Comparison of ENCODE assay signal across 8 cellular contexts in genomic region chr17:74744714-74745547, GRCh38. TPM values are rescaled to one million over a fixed set of nuclear protein-coding genes. Genes with fewer than 3 reads are reported as not detected.
A peak's percentile ranks its signal among the peaks of the same experiment; 100 is the strongest.
DNase-seq lines count a peak whose midpoint lies in the region; ATAC-seq, FAIRE-seq and TF ChIP-seq lines count a peak whose summit lies in the region.

No MANE protein-coding gene starts in this region.

- peak; percentile 89 for TF ChIP-seq CTCF in activated B cell treated with CpG ODN at 0.5 μM for 24 hours (IDR thresholded peaks at IDR 0.05)
- peak; percentile 100 for TF ChIP-seq CTCF in cardiac fibroblast (IDR thresholded peaks at IDR 0.05; ENCODE audit: low read depth, low read length)
- TF ChIP-seq CTCF in kidney (IDR thresholded peaks at IDR 0.05; ENCODE audit: borderline replicate concordance, extremely low read depth, insufficient read depth), result peak; percentile 100

- H3K4me3 Mint-ChIP-seq in activated B cell treated with CpG ODN at 0.5 μM for 24 hours, result peak overlapping the region; percentile 50

- CTCF ChIA-PET in activated B cell treated with CpG ODN at 0.5 μM for 24 hours (lab: Charles Lee), result interaction anchor here (0.7 to 4.4 kb wide), 19 partner anchors 8 to 214 kb away, joined by 3 to 53 read pairs (median 9); partner anchors contain the start of genes GRIN2C and RAB37

- peak overlapping the region; percentile 29 to 57 for H3K27ac ChIP-seq in kidney (ENCODE audit: low read depth in 2 of 2, low read length in 2 of 2)

- H3K9me3 Mint-ChIP-seq in activated B cell treated with CpG ODN at 0.5 μM for 24 hours, result no peaks in the 10 kb centered on the region

- H3K36me3 Mint-ChIP-seq in activated B cell treated with CpG ODN at 0.5 μM for 24 hours (ENCODE audit: low read depth), result no peaks in the 10 kb centered on the region

- peaks cover 65% of the 10 kb centered on the region for H3K4me1 Mint-ChIP-seq in activated B cell treated with CpG ODN at 0.5 μM for 24 hours

- FAIRE-seq in kidney (lab: Jason Lieb, UNC), result no peak

- peaks cover 3 to 31% of the 10 kb centered on the region in 2 donors for H3K4me1 ChIP-seq in kidney (ENCODE audit: control insufficient read depth in 1 of 2, insufficient read depth in 1 of 2, low read depth in 1 of 2, low read length in 2 of 2)

- no peaks in the 10 kb centered on the region for H3K36me3 ChIP-seq in kidney (ENCODE audit: control insufficient read depth in 1 of 2, insufficient read depth in 2 of 2, low read length in 2 of 2)

- no peak overlapping the region for H3K9ac ChIP-seq in kidney (ENCODE audit: low read length in 2 of 2)

- intact Hi-C loops in activated B cell treated with CpG ODN at 0.5 μM for 24 hours (cut with micrococcal nuclease) (loop anchor here (1.0 to 2.0 kb wide), 5 partner anchors 14 to 213 kb away; no protein-coding TSS in a partner anchor), kidney (cut with DNase I) (loop anchor here (10.0 kb wide), 1 partner anchor 120 kb away; no protein-coding TSS in a partner anchor)

- no peaks in the 10 kb centered on the region for H3K9me3 ChIP-seq in kidney (ENCODE audit: control insufficient read depth in 1 of 2, low read length in 2 of 2)

- POLR2A ChIA-PET in activated B cell treated with CpG ODN at 0.5 μM for 24 hours (lab: Charles Lee), result interaction anchor here (1.2 to 6.7 kb wide), 5 partner anchors 8 to 26 kb away, joined by 3 to 76 read pairs (median 5); partner anchors contain the start of gene RAB37

- ATAC-seq in activated B cell treated with CpG ODN at 0.5 μM for 24 hours (ENCODE audit: low read depth) (peak; percentile 15), GM21423 (IDR thresholded peaks at IDR 0.05; ENCODE audit: unreplicated experiment) (no peak)

- H3K4me3 ChIP-seq in cardiac fibroblast (replicated peaks in 1 of 2; ENCODE audit: low read depth in 2 of 2, low read length in 2 of 2) (peak overlapping the region in 1 of 2 donors; percentile 19), kidney (ENCODE audit: low read length in 2 of 2) (peak overlapping the region; percentile 33 to 43)

- no peaks in the 10 kb centered on the region for H3K27me3 Mint-ChIP-seq in activated B cell treated with CpG ODN at 0.5 μM for 24 hours

- peak overlapping the region; percentile 65 for H3K27ac Mint-ChIP-seq in activated B cell treated with CpG ODN at 0.5 μM for 24 hours

- DNase-seq in DMS79 treated with DMSO at 0.1 percent for 48 hours (lab: John Stamatoyannopoulos, UW), result peak; percentile 6
- DNase-seq in DMS79 (lab: John Stamatoyannopoulos, UW), result no peak
- peak; percentile 64 for DNase-seq in NCI-H1694 (lab: John Stamatoyannopoulos, UW)
- peak; percentile 86 for DNase-seq in activated B cell treated with CpG ODN at 0.5 μM for 24 hours
- DNase-seq in cardiac fibroblast (ENCODE audit: low read depth in 2 of 2), result peak; percentile 73 to 75
- DNase-seq in kidney, result peak; percentile 88
- peak; percentile 89 for DNase-seq in stimulated activated CD4-positive, alpha-beta T cell treated with anti-CD3 and anti-CD28 coated beads, Interleukin-15, amount 100 ng/mL, for 24 hours

RNA-seq across cellular contexts. Expression of gene NHERF1, which starts 3.5 kb away (rescaled TPM):
- total RNA-seq in activated B cell treated with CpG ODN at 0.5 μM for 24 hours (33.3 and 34.5 TPM in 2 replicates), kidney (71.3 TPM)
- polyA plus RNA-seq in kidney (ENCODE audit: insufficient read depth, low read depth, low replicate concordance), result 448 TPM

RNA-seq across cellular contexts. Expression of gene RAB37, which starts 7.9 kb away (rescaled TPM):
- total RNA-seq in activated B cell treated with CpG ODN at 0.5 μM for 24 hours (11.0 and 11.1 TPM in 2 replicates), kidney (5.6 TPM)
- polyA plus RNA-seq in kidney (ENCODE audit: insufficient read depth, low read depth, low replicate concordance), result 1.7 TPM

RNA-seq across cellular contexts. Expression of gene NAT9, which starts 31.2 kb away (rescaled TPM):
- total RNA-seq in activated B cell treated with CpG ODN at 0.5 μM for 24 hours (59.4 and 79.7 TPM in 2 replicates), kidney (41.5 TPM)
- polyA plus RNA-seq in kidney (ENCODE audit: insufficient read depth, low read depth, low replicate concordance), result 33.5 TPM

RNA-seq across cellular contexts. Expression of gene CD300LF, which starts 32.2 kb away (rescaled TPM):
- total RNA-seq in activated B cell treated with CpG ODN at 0.5 μM for 24 hours, result 0.12 and 0.33 TPM in 2 replicates
- 3.1 TPM for total RNA-seq in kidney
- polyA plus RNA-seq in kidney (ENCODE audit: insufficient read depth, low read depth, low replicate concordance), result 0.49 TPM
